Comparison of ENCODE assay signal across 21 cellular contexts in genomic region chr2:238518127-238518827, GRCh38.
DNase-seq lines count a peak whose midpoint lies in the region; ATAC-seq and TF ChIP-seq lines count a peak whose summit lies in the region.
"Had no signal": no experiment of that assay in that cellular context is flagged by ENCODE, and none has a peak within 500 bp of the region (broad histone marks: within the 10 kb centered on the region; RNA-seq: fewer than 3 reads in every experiment).

No MANE protein-coding gene starts in this region.

- H3K27ac Mint-ChIP-seq in immature natural killer cell (no peak overlapping the region), T-helper 17 cell (no peak overlapping the region)
- H3K27ac Mint-ChIP-seq: mesothelial cell of epicardium; nephron; stimulated activated effector memory CD8-positive, alpha-beta T cell treated with anti-CD3 and anti-CD28 coated beads, Interleukin-12 subunit alpha, Interleukin-12 subunit beta, amount 100 ng/mL, for 72 hours had no signal

- H3K27me3 ChIP-seq in BLaER1 (no peaks in the 10 kb centered on the region), adipocyte (replicated peaks; ENCODE audit: control insufficient read depth, insufficient read depth, low read length) (no peaks in the 10 kb centered on the region), foreskin keratinocyte (no peaks in the 10 kb centered on the region), adrenal gland (no peaks in the 10 kb centered on the region)
- H3K27me3 ChIP-seq: cardiac muscle cell, esophagus muscularis mucosa, tibial nerve had no signal

- TF ChIP-seq CTCF in foreskin keratinocyte (conservative IDR thresholded peaks at IDR 0.05) (peak; percentile 2), adrenal gland (IDR thresholded peaks at IDR 0.05) (no peak)

- ATAC-seq in foreskin keratinocyte (no peak), HG03378 (IDR thresholded peaks at IDR 0.05; ENCODE audit: unreplicated experiment) (no peak), T-helper 17 cell (no peak)
- ATAC-seq: stimulated activated effector memory CD8-positive, alpha-beta T cell treated with anti-CD3 and anti-CD28 coated beads, Interleukin-12 subunit alpha, Interleukin-12 subunit beta, amount 100 ng/mL, for 72 hours had no signal

- H3K9me3 Mint-ChIP-seq in immature natural killer cell = peaks cover 8 to 22% (median 11%) of the 10 kb centered on the region in 6 donors

- no peak for TF ChIP-seq POLR2A in adrenal gland (IDR thresholded peaks at IDR 0.05)

- H3K9ac ChIP-seq in BLaER1 (no peak overlapping the region), adipocyte (ENCODE audit: low read length) (peak overlapping the region; percentile 45)

- H3K4me1 Mint-ChIP-seq in immature natural killer cell (no peaks in the 10 kb centered on the region), T-helper 17 cell (no peaks in the 10 kb centered on the region)
- H3K4me1 Mint-ChIP-seq: mesothelial cell of epicardium; stimulated activated effector memory CD8-positive, alpha-beta T cell treated with anti-CD3 and anti-CD28 coated beads, Interleukin-12 subunit alpha, Interleukin-12 subunit beta, amount 100 ng/mL, for 72 hours had no signal

- H3K36me3 Mint-ChIP-seq in immature natural killer cell (peaks cover 6 to 14% (median 9%) of the 10 kb centered on the region in 3 donors), T-helper 17 cell (ENCODE audit: low read depth) (no peaks in the 10 kb centered on the region)
- H3K36me3 Mint-ChIP-seq: stimulated activated effector memory CD8-positive, alpha-beta T cell treated with anti-CD3 and anti-CD28 coated beads, Interleukin-12 subunit alpha, Interleukin-12 subunit beta, amount 100 ng/mL, for 72 hours had no signal

- H3K9me3 ChIP-seq in BLaER1 = peaks cover 70% of the 10 kb centered on the region
- peaks cover 17% of the 10 kb centered on the region for H3K9me3 ChIP-seq in adipocyte (ENCODE audit: control insufficient read depth, low read length)
- peaks cover 0 to 14% (median 0%) of the 10 kb centered on the region in 3 donors for H3K9me3 ChIP-seq in adrenal gland (replicated peaks in 1 of 3)
- H3K9me3 ChIP-seq in T-helper 17 cell (ENCODE audit: control insufficient read depth, low read length, poor library complexity, severe bottlenecking) = no peaks in the 10 kb centered on the region

- H3K27me3 Mint-ChIP-seq in immature natural killer cell (ENCODE audit: low read depth in 3 of 3) = peaks cover 0 to 9% (median 7%) of the 10 kb centered on the region in 3 donors
- no peaks in the 10 kb centered on the region for H3K27me3 Mint-ChIP-seq in T-helper 17 cell

- DNase-seq in adipocyte (ENCODE audit: low read depth) = peak; percentile 87
- DNase-seq in foreskin keratinocyte = no peak
- peak; percentile 70 for DNase-seq in stromal cell of bone marrow (ENCODE audit: low read depth)
- no peak for DNase-seq in immature natural killer cell
- DNase-seq in adrenal gland = no peak
- no peak for DNase-seq in T-helper 17 cell
- DNase-seq: activated CD4-positive, alpha-beta T cell treated with anti-CD3 and anti-CD28 coated beads for 1 hour; AML-193; GDM1; hippocampal formation; kidney glomerular epithelial cell; NCI-H774 had no signal

- H3K4me3 ChIP-seq in BLaER1 (0 out of 2 replicates have a peak overlapping the region, but pooled peaks have one; percentile 6), adipocyte (ENCODE audit: low read length) (peak overlapping the region; percentile 39), adrenal gland (no peak overlapping the region)
- H3K4me3 ChIP-seq: cardiac muscle cell, esophagus muscularis mucosa, SK-N-MC, tibial nerve had no signal

- intact Hi-C loops in adrenal gland (cut with DNase I) = no loop called here

- WGBS in adrenal gland, 4 donors = 84 to 86% (median 86%) methylated on average over 20 of the region's 20 CpGs

- H3K4me1 ChIP-seq in BLaER1 = peaks cover 37% of the 10 kb centered on the region
- peaks cover 35% of the 10 kb centered on the region for H3K4me1 ChIP-seq in adipocyte (ENCODE audit: control insufficient read depth, insufficient read depth, low read length)
- no peaks in the 10 kb centered on the region for H3K4me1 ChIP-seq in foreskin keratinocyte
- no peaks in the 10 kb centered on the region for H3K4me1 ChIP-seq in adrenal gland (replicated peaks in 1 of 2)

- no peaks in the 10 kb centered on the region for H4K20me1 ChIP-seq in BLaER1

- H3K36me3 ChIP-seq in BLaER1 = peaks cover 6% of the 10 kb centered on the region; the same call in 1 of the 2 replicates
- H3K36me3 ChIP-seq in adipocyte (ENCODE audit: control insufficient read depth, insufficient read depth, low read length, severe bottlenecking) = no peaks in the 10 kb centered on the region
- H3K36me3 ChIP-seq in adrenal gland (replicated peaks in 1 of 2) = no peaks in the 10 kb centered on the region
- H3K36me3 ChIP-seq: cardiac muscle cell, esophagus muscularis mucosa had no signal

- H3K4me3 Mint-ChIP-seq in immature natural killer cell (no peak overlapping the region), T-helper 17 cell (no peak overlapping the region)
- H3K4me3 Mint-ChIP-seq: mesothelial cell of epicardium; nephron; stimulated activated effector memory CD8-positive, alpha-beta T cell treated with anti-CD3 and anti-CD28 coated beads, Interleukin-12 subunit alpha, Interleukin-12 subunit beta, amount 100 ng/mL, for 72 hours had no signal

- no peak overlapping the region for H3K27ac ChIP-seq in BLaER1
- H3K27ac ChIP-seq in foreskin keratinocyte = no peak overlapping the region
- no peak overlapping the region for H3K27ac ChIP-seq in adrenal gland
- H3K27ac ChIP-seq: cardiac muscle cell, esophagus muscularis mucosa, SK-N-MC, tibial nerve had no signal

- no peak overlapping the region for H3K4me2 ChIP-seq in BLaER1

Comparison
In these comparisons a context has a peak if more than half of its experiments do, and no peak if none do; other contexts are left out.
1. H3K4me3 ChIP-seq: peak in BLaER1 (single experiment) and adipocyte (single experiment); none in adrenal gland (0 of 4).
2. DNase-seq: peak in adipocyte (single experiment) and stromal cell of bone marrow (single experiment); none in foreskin keratinocyte (0 of 2), immature natural killer cell (0 of 3), adrenal gland (0 of 7) and T-helper 17 cell (0 of 3).